Comparison of ENCODE assay signal across 26 cellular contexts in genomic region chr16:1298406-1298805, GRCh38. TPM values are rescaled to one million over a fixed set of nuclear protein-coding genes. Genes with fewer than 3 reads are reported as not detected.
DNase-seq lines count a peak whose midpoint lies in the region; ATAC-seq, FAIRE-seq and TF ChIP-seq lines count a peak whose summit lies in the region.
"Had no signal": no experiment of that assay in that cellular context is flagged by ENCODE, and none has a peak within 500 bp of the region (broad histone marks: within the 10 kb centered on the region; RNA-seq: fewer than 3 reads in every experiment).

No MANE protein-coding gene starts in this region.

- intact Hi-C loops in activated CD4-positive, alpha-beta T cell treated with anti-CD3 and anti-CD28 coated beads, Interleukin-2, amount 10 ng/mL, durations not matched to agents 24 days and 14 days (cut with micrococcal nuclease) = no loop called here
- intact Hi-C loops in PC-9 (cut with micrococcal nuclease; ENCODE audit: unreplicated experiment) (no loop called here), kidney (cut with DNase I) (no loop called here)

- H3K9me3 ChIP-seq in PC-9 (ENCODE audit: insufficient read depth, low read depth) (no peaks in the 10 kb centered on the region), kidney (ENCODE audit: control insufficient read depth in 1 of 2, low read length in 2 of 2) (no peaks in the 10 kb centered on the region), trophoblast cell (ENCODE audit: insufficient read depth, low read depth, low read length) (peaks cover 1% of the 10 kb centered on the region)
- H3K9me3 ChIP-seq: BLaER1 treated with 17β-estradiol and CSF1 and Interleukin-3, amounts not matched to agents 10 nM and 100 nM had no signal

- no peaks in the 10 kb centered on the region for H3K9me2 ChIP-seq in PC-9 (ENCODE audit: insufficient read depth)

- no peak overlapping the region for H4K8ac ChIP-seq in trophoblast cell (ENCODE audit: low read depth, low read length)

- CTCF ChIA-PET in PC-9 (lab: Charles Lee) = no interaction called here

- in situ Hi-C loops in brain microvascular endothelial cell (cut with HindIII; ENCODE audit: low pct_ligation_motif_present, low sequenced_read_pairs) = no loop called here

- H3K9me3 Mint-ChIP-seq in activated CD4-positive, alpha-beta T cell treated with anti-CD3 and anti-CD28 coated beads, Interleukin-2, amount 10 ng/mL, durations not matched to agents 24 days and 14 days = no peaks in the 10 kb centered on the region
- H3K9me3 Mint-ChIP-seq: CD8-positive, alpha-beta T cell had no signal

- H3K14ac ChIP-seq in trophoblast cell (ENCODE audit: low read length) = no peak overlapping the region

- no peak for FAIRE-seq in kidney (lab: Jason Lieb, UNC)
- FAIRE-seq: D721Med, GM19239 had no signal

- H3K79me1 ChIP-seq in trophoblast cell (ENCODE audit: low read length) = peaks cover 15% of the 10 kb centered on the region

- H3K27me3 ChIP-seq in PC-9 (ENCODE audit: insufficient read depth, low read depth) (no peaks in the 10 kb centered on the region), trophoblast cell (ENCODE audit: insufficient read depth, low read length) (no peaks in the 10 kb centered on the region), brain microvascular endothelial cell (replicated peaks) (peaks cover 6% of the 10 kb centered on the region)
- H3K27me3 ChIP-seq: BLaER1 treated with 17β-estradiol and CSF1 and Interleukin-3, amounts not matched to agents 10 nM and 100 nM had no signal

- TF ChIP-seq CTCF in PC-9 (conservative IDR thresholded peaks at IDR 0.05) (no peak), kidney (IDR thresholded peaks at IDR 0.05; ENCODE audit: borderline replicate concordance, extremely low read depth, insufficient read depth) (no peak), brain microvascular endothelial cell (IDR thresholded peaks at IDR 0.05; ENCODE audit: low read depth, low read length, missing control alignments) (no peak)

- H2AK5ac ChIP-seq in trophoblast cell (ENCODE audit: low read length) = no peak overlapping the region

- H2BK120ac ChIP-seq in trophoblast cell (ENCODE audit: insufficient read depth, low read length, poor library complexity) = no peak overlapping the region

- H3K27ac ChIP-seq in PC-9 (peak overlapping the region; percentile 99), kidney (ENCODE audit: low read depth in 2 of 2, low read length in 2 of 2) (peak overlapping the region; percentile 14 to 32), trophoblast cell (ENCODE audit: low read depth, low read length) (no peak overlapping the region), brain microvascular endothelial cell (no peak overlapping the region)
- H3K27ac ChIP-seq: BLaER1 treated with 17β-estradiol and CSF1 and Interleukin-3, amounts not matched to agents 10 nM and 100 nM; SK-N-MC had no signal

- no peak overlapping the region for H3K18ac ChIP-seq in trophoblast cell (ENCODE audit: low read length)

- H4K91ac ChIP-seq in trophoblast cell (ENCODE audit: low read depth, low read length) = peak overlapping the region; percentile 22

- H3K36me3 Mint-ChIP-seq in activated CD4-positive, alpha-beta T cell treated with anti-CD3 and anti-CD28 coated beads, Interleukin-2, amount 10 ng/mL, durations not matched to agents 24 days and 14 days (ENCODE audit: low read depth) = no peaks in the 10 kb centered on the region
- H3K36me3 Mint-ChIP-seq: CD8-positive, alpha-beta T cell had no signal

- H4K12ac ChIP-seq in trophoblast cell (ENCODE audit: low read depth, low read length) = no peak overlapping the region

- H3K27me3 Mint-ChIP-seq in activated CD4-positive, alpha-beta T cell treated with anti-CD3 and anti-CD28 coated beads, Interleukin-2, amount 10 ng/mL, durations not matched to agents 24 days and 14 days = peaks cover 10% of the 10 kb centered on the region

- H3K4ac ChIP-seq in trophoblast cell (ENCODE audit: low read depth, low read length) = no peak overlapping the region

- peaks cover 54% of the 10 kb centered on the region for H3K4me1 ChIP-seq in PC-9 (replicated peaks; ENCODE audit: insufficient read depth)
- peaks cover 0 to 14% of the 10 kb centered on the region in 2 donors for H3K4me1 ChIP-seq in kidney (ENCODE audit: control insufficient read depth in 1 of 2, insufficient read depth in 1 of 2, low read depth in 1 of 2, low read length in 2 of 2)
- peaks cover 17 to 24% of the 10 kb centered on the region in 2 experiments for H3K4me1 ChIP-seq in trophoblast cell (ENCODE audit: control insufficient read depth in 1 of 2, insufficient read depth in 2 of 2, low read length in 2 of 2)

- ATAC-seq in GM21360 (IDR thresholded peaks at IDR 0.05; ENCODE audit: unreplicated experiment) = no peak
- ATAC-seq: CD8-positive, alpha-beta T cell had no signal

- no peak overlapping the region for H3K4me3 Mint-ChIP-seq in activated CD4-positive, alpha-beta T cell treated with anti-CD3 and anti-CD28 coated beads, Interleukin-2, amount 10 ng/mL, durations not matched to agents 24 days and 14 days
- H3K4me3 Mint-ChIP-seq: CD8-positive, alpha-beta T cell had no signal

- H3K23ac ChIP-seq in trophoblast cell (ENCODE audit: low read length) = no peak overlapping the region

- H3K36me3 ChIP-seq in PC-9 (ENCODE audit: low read depth) (no peaks in the 10 kb centered on the region), kidney (ENCODE audit: control insufficient read depth in 1 of 2, insufficient read depth in 2 of 2, low read length in 2 of 2) (no peaks in the 10 kb centered on the region), trophoblast cell (ENCODE audit: control insufficient read depth in 1 of 2, insufficient read depth in 2 of 2, low read length in 2 of 2) (no peaks in the 10 kb centered on the region), brain microvascular endothelial cell (replicated peaks) (no peaks in the 10 kb centered on the region)
- H3K36me3 ChIP-seq: BLaER1 treated with 17β-estradiol and CSF1 and Interleukin-3, amounts not matched to agents 10 nM and 100 nM had no signal

- H3K27ac Mint-ChIP-seq in activated CD4-positive, alpha-beta T cell treated with anti-CD3 and anti-CD28 coated beads, Interleukin-2, amount 10 ng/mL, durations not matched to agents 24 days and 14 days = peak overlapping the region; percentile 65
- H3K27ac Mint-ChIP-seq: CD8-positive, alpha-beta T cell had no signal

- H3F3A ChIP-seq in PC-9 (ENCODE audit: insufficient read depth, low read depth) = peaks cover 46% of the 10 kb centered on the region

- H2AFZ ChIP-seq in PC-9 (no peak overlapping the region), trophoblast cell (ENCODE audit: insufficient read depth, low read length, poor library complexity) (no peak overlapping the region)

- DNase-seq in activated CD4-positive, alpha-beta T cell treated with anti-CD3 and anti-CD28 coated beads, Interleukin-2, amount 10 ng/mL, durations not matched to agents 24 days and 14 days = no peak
- no peak for DNase-seq in activated CD4-positive, alpha-beta T cell treated with anti-CD3 and anti-CD28 coated beads, Interleukin-2, amount 50 U/mL, for 1 hour
- DNase-seq in PC-9 (no peak), kidney (peak; percentile 61), trophoblast cell (no peak), DMS53 treated with DMSO at 0.1 percent for 48 hours (lab: John Stamatoyannopoulos, UW; ENCODE audit: unreplicated experiment) (no peak), brain microvascular endothelial cell (no peak)
- DNase-seq: ACHN; CD8-positive, alpha-beta T cell; DMS53; EL; GF-D8; MV-4-11; NCI-H1105 treated with DMSO at 0.1 percent for 48 hours; NCI-H2029 treated with DMSO at 0.1 percent for 48 hours; NCI-H2171; NCI-H345; NCI-H524; SHP77 treated with DMSO at 0.1 percent for 48 hours had no signal

- H3K4me2 ChIP-seq in PC-9 (no peak overlapping the region), trophoblast cell (ENCODE audit: low read length) (no peak overlapping the region)

- H3K4me3 ChIP-seq in PC-9 (no peak overlapping the region), kidney (ENCODE audit: low read length in 2 of 2) (peak overlapping the region; percentile 49 to 52), trophoblast cell (ENCODE audit: low read depth, low read length) (no peak overlapping the region), brain microvascular endothelial cell (ENCODE audit: low read depth, low read length) (no peak overlapping the region)
- H3K4me3 ChIP-seq: BLaER1 treated with 17β-estradiol and CSF1 and Interleukin-3, amounts not matched to agents 10 nM and 100 nM; SK-N-MC had no signal

- no peak overlapping the region for H2BK12ac ChIP-seq in trophoblast cell (ENCODE audit: low read length)

- H3K79me2 ChIP-seq in PC-9 (ENCODE audit: low read depth) (no peaks in the 10 kb centered on the region), trophoblast cell (ENCODE audit: control insufficient read depth, insufficient read depth, low read length, poor library complexity) (peaks cover 3% of the 10 kb centered on the region)

- no peaks in the 10 kb centered on the region for H4K20me1 ChIP-seq in PC-9 (ENCODE audit: insufficient read depth)
- H4K20me1 ChIP-seq: BLaER1 treated with 17β-estradiol and CSF1 and Interleukin-3, amounts not matched to agents 10 nM and 100 nM had no signal

- POLR2A ChIA-PET in PC-9 (lab: Charles Lee; ENCODE audit: unreplicated experiment) = no interaction called here

- peak overlapping the region in 1 of 2 donors; percentile 24 for H3K9ac ChIP-seq in kidney (ENCODE audit: low read length in 2 of 2)
- H3K9ac ChIP-seq in trophoblast cell (ENCODE audit: low read length) = no peak overlapping the region
- H3K9ac ChIP-seq: BLaER1 treated with 17β-estradiol and CSF1 and Interleukin-3, amounts not matched to agents 10 nM and 100 nM had no signal

- H3K4me1 Mint-ChIP-seq in activated CD4-positive, alpha-beta T cell treated with anti-CD3 and anti-CD28 coated beads, Interleukin-2, amount 10 ng/mL, durations not matched to agents 24 days and 14 days = peaks cover 13% of the 10 kb centered on the region

- no peak overlapping the region for H2BK5ac ChIP-seq in trophoblast cell (ENCODE audit: low read depth, low read length, poor library complexity)

- no CpG with 5 or more reads among the region's 14 CpGs for WGBS in trophoblast cell (ENCODE audit: extremely low coverage, insufficient coverage, insufficient read length)

- no TSS peak for BruUV-seq in PC-9 (replicated peaks; lab: Mats Ljungman, UMichigan)

RNA-seq across cellular contexts. Expression of gene UBE2I, which starts 11.0 kb away (rescaled TPM):
- 269 and 278 TPM in 2 replicates for total RNA-seq in activated CD4-positive, alpha-beta T cell treated with anti-CD3 and anti-CD28 coated beads, Interleukin-2, amount 10 ng/mL, durations not matched to agents 24 days and 14 days
- total RNA-seq in PC-9 (2021) (218 and 271 TPM in 2 replicates), kidney (97.1 TPM)
- polyA plus RNA-seq in kidney (ENCODE audit: insufficient read depth, low read depth, low replicate concordance) = 62.2 TPM
- polyA plus RNA-seq in trophoblast cell (2013) = 191 and 198 TPM in 2 replicates

RNA-seq across cellular contexts. Expression of gene BAIAP3, which starts 35.0 kb away (rescaled TPM):
- 0.30 TPM in 1 of 2 replicates, not detected in the other for total RNA-seq in activated CD4-positive, alpha-beta T cell treated with anti-CD3 and anti-CD28 coated beads, Interleukin-2, amount 10 ng/mL, durations not matched to agents 24 days and 14 days
- total RNA-seq in PC-9 (2021) (35.0 and 47.3 TPM in 2 replicates), kidney (8.0 TPM)
- 8.2 TPM for polyA plus RNA-seq in kidney (ENCODE audit: insufficient read depth, low read depth, low replicate concordance)
- polyA plus RNA-seq in trophoblast cell (2013) = 2.1 and 2.5 TPM in 2 replicates

RNA-seq across cellular contexts. Expression of gene TPSD1, which starts 42.5 kb away (rescaled TPM):
- not detected in 2 replicates for total RNA-seq in activated CD4-positive, alpha-beta T cell treated with anti-CD3 and anti-CD28 coated beads, Interleukin-2, amount 10 ng/mL, durations not matched to agents 24 days and 14 days
- total RNA-seq in PC-9 (2021) = not detected in 2 replicates
- total RNA-seq in kidney = 7.9 TPM
- polyA plus RNA-seq in kidney (ENCODE audit: insufficient read depth, low read depth, low replicate concordance) = not detected
- not detected in 2 replicates for polyA plus RNA-seq in trophoblast cell (2013)
- total RNA-seq: CD8-positive, alpha-beta T cell; H4; HT1080 had no signal

RNA-seq across cellular contexts. Expression of gene TSR3, which starts 53.3 kb away (rescaled TPM):
- 81.5 and 88.2 TPM in 2 replicates for total RNA-seq in activated CD4-positive, alpha-beta T cell treated with anti-CD3 and anti-CD28 coated beads, Interleukin-2, amount 10 ng/mL, durations not matched to agents 24 days and 14 days
- total RNA-seq in PC-9 (2021) (69.5 and 108 TPM in 2 replicates), kidney (44.8 TPM)
- polyA plus RNA-seq in kidney (ENCODE audit: insufficient read depth, low read depth, low replicate concordance) = 95.4 TPM
- polyA plus RNA-seq in trophoblast cell (2013) = 34.9 and 35.3 TPM in 2 replicates

RNA-seq across cellular contexts. Expression of gene GNPTG, which starts 53.3 kb away (rescaled TPM):
- total RNA-seq in activated CD4-positive, alpha-beta T cell treated with anti-CD3 and anti-CD28 coated beads, Interleukin-2, amount 10 ng/mL, durations not matched to agents 24 days and 14 days = 23.3 and 23.9 TPM in 2 replicates
- 40.6 and 50.7 TPM in 2 replicates for total RNA-seq in PC-9 (2021)
- 88.7 TPM for total RNA-seq in kidney
- polyA plus RNA-seq in kidney (ENCODE audit: insufficient read depth, low read depth, low replicate concordance) = 138 TPM
- polyA plus RNA-seq in trophoblast cell (2013) = 23.8 and 24.6 TPM in 2 replicates

Comparison
In these comparisons a context has a peak if more than half of its experiments do, and no peak if none do; other contexts are left out.
1. H3K27ac ChIP-seq: peak in PC-9 (single experiment) and kidney (2 of 2); none in trophoblast cell (single experiment) and brain microvascular endothelial cell (single experiment).
2. H3K4me3 ChIP-seq: peak in kidney (2 of 2); none in PC-9 (single experiment), trophoblast cell (single experiment) and brain microvascular endothelial cell (single experiment).